In the genomic region with DNA sequence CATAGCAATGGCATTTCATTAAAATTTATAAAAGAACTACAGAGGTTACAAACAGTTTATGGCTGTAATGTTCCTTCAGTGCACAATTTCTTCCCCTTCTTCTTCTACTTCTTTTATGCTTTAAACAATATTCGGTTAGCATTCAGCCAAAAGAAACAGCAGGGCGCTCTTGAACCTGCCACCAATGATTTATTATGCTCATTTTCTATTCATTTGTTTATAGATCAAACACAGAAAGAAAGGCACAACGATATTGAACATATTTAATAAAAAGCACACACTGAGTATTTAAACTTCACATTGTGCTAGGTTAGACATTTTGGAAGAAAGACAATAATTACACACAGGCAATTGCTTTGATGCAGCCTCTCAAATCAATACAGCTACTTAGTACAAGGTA, we compare ENCODE assay signal across 22 cellular contexts.
DNase-seq lines count a peak whose midpoint lies in the region; ATAC-seq and TF ChIP-seq lines count a peak whose summit lies in the region.
"Had no signal": no experiment of that assay in that cellular context is flagged by ENCODE, and none has a peak within 500 bp of the region (broad histone marks: within the 10 kb centered on the region; RNA-seq: fewer than 3 reads in every experiment).

No MANE protein-coding gene starts in this region.

- TF ChIP-seq EP300 in Ishikawa (IDR thresholded peaks at IDR 0.05; ENCODE audit: borderline replicate concordance) = peak; percentile 63; the same call in 1 of the 2 replicates

- DNase-seq in NCI-H1436 treated with DMSO at 0.1 percent for 48 hours (lab: John Stamatoyannopoulos, UW) (peak; percentile 68), NCI-H2107 treated with DMSO at 0.1 percent for 48 hours (lab: John Stamatoyannopoulos, UW; ENCODE audit: unreplicated experiment) (peak; percentile 93), SHP77 (lab: John Stamatoyannopoulos, UW) (peak; percentile 38 to 58), glomerular visceral epithelial cell (ENCODE audit: extremely low spot score) (no peak), DMS79 (lab: John Stamatoyannopoulos, UW) (no peak)
- no peak for DNase-seq in activated CD4-positive, alpha-beta T cell treated with anti-CD3 and anti-CD28 coated beads for 1 hour
- DNase-seq: activated CD4-positive, CD25-positive, alpha-beta regulatory T cell treated with anti-CD3 and anti-CD28 coated beads, Interleukin-2, amount 50 U/mL, for 72 hours; activated CD8-positive, alpha-beta T cell treated with anti-CD3 and anti-CD28 coated beads for 36 hours; activated gamma-delta T cell; central memory CD4-positive, alpha-beta T cell; EL; foreskin fibroblast; heart right ventricle; kidney glomerular epithelial cell; NCI-H526; nephron progenitor cell; T-helper 2 cell; uterus had no signal

- no peak for TF ChIP-seq RAD21 in Ishikawa (IDR thresholded peaks at IDR 0.05; ENCODE audit: low read depth)

- no peak for ATAC-seq in HG03342 (IDR thresholded peaks at IDR 0.05; ENCODE audit: unreplicated experiment)
- ATAC-seq: activated CD8-positive, alpha-beta T cell treated with anti-CD3 and anti-CD28 coated beads for 36 hours; esophagus mucosa; GM23338; heart right ventricle had no signal

TF ChIP-seq in Ishikawa, 13 proteins besides CTCF, POLR2A, EP300 and RAD21:
- peak; percentile 75; the same call in 1 of the 2 replicates for TF ChIP-seq NFIC (IDR thresholded peaks at IDR 0.05)
- no peak for TF ChIP-seq ZBTB7A (IDR thresholded peaks at IDR 0.05; ENCODE audit: low read depth)
- peak; percentile 50; the same call in 1 of the 2 replicates for TF ChIP-seq TCF12 (IDR thresholded peaks at IDR 0.05; ENCODE audit: low read depth)
- TF ChIP-seq TEAD4 (IDR thresholded peaks at IDR 0.05) = no peak

Comparison
In these comparisons a context has a peak if more than half of its experiments do, and no peak if none do; other contexts are left out.
1. DNase-seq: peak in NCI-H1436 treated with DMSO at 0.1 percent for 48 hours (single experiment), NCI-H2107 treated with DMSO at 0.1 percent for 48 hours (single experiment) and SHP77 (2 of 2); none in activated CD4-positive, alpha-beta T cell treated with anti-CD3 and anti-CD28 coated beads for 1 hour (single experiment), glomerular visceral epithelial cell (single experiment) and DMS79 (single experiment).